9 cellular contexts compared by ENCODE assay signal in the genomic region with DNA sequence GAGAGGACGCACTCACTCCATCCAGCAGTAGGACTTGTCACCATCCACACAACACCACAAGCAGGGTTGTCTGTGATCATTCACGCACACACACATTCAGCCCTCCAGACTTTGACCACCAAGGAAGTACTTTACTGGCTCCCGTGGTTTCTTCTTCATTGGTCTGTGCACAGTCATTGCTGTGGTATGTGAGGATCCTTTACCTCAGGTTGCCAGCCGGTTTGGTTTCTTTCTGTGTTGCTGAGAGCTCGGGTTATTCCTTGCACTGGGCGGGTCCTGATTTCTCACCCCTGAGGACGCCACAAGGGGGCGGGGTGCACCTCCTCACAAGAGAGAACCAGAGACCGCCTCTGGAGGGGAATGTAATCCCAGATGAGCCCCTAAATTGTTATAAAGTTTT. TPM values are rescaled to one million over a fixed set of nuclear protein-coding genes. Genes with fewer than 3 reads are reported as not detected.
DNase-seq lines count a peak whose midpoint lies in the region; ATAC-seq, FAIRE-seq and TF ChIP-seq lines count a peak whose summit lies in the region.
"Had no signal": no experiment of that assay in that cellular context is flagged by ENCODE, and none has a peak within 500 bp of the region (broad histone marks: within the 10 kb centered on the region; RNA-seq: fewer than 3 reads in every experiment).

No MANE protein-coding gene starts in this region.

- H3K4me1 ChIP-seq in kidney (ENCODE audit: control insufficient read depth in 1 of 2, insufficient read depth in 1 of 2, low read depth in 1 of 2, low read length in 2 of 2) = no peaks in the 10 kb centered on the region

- peaks cover 0 to 6% of the 10 kb centered on the region in 2 donors for H3K36me3 ChIP-seq in kidney (ENCODE audit: control insufficient read depth in 1 of 2, insufficient read depth in 2 of 2, low read length in 2 of 2)

- no peak overlapping the region for H3K4me3 ChIP-seq in kidney (ENCODE audit: low read length in 2 of 2)

- no peak overlapping the region for H3K9ac ChIP-seq in kidney (ENCODE audit: low read length in 2 of 2)

- CTCF ChIA-PET in activated CD4-positive, alpha-beta memory T cell treated with anti-CD3 and anti-CD28 coated beads for 36 hours (lab: Charles Lee) = no interaction called here

- POLR2A ChIA-PET in activated CD4-positive, alpha-beta memory T cell treated with anti-CD3 and anti-CD28 coated beads for 36 hours (lab: Charles Lee) = no interaction called here

- no peak for TF ChIP-seq CTCF in kidney (IDR thresholded peaks at IDR 0.05; ENCODE audit: borderline replicate concordance, extremely low read depth, insufficient read depth)
- no peak for TF ChIP-seq CTCF in omental fat pad (IDR thresholded peaks at IDR 0.05)

- H3K27ac ChIP-seq in kidney (ENCODE audit: low read depth in 2 of 2, low read length in 2 of 2) = no peak overlapping the region

- peaks cover 4% of the 10 kb centered on the region for H3K4me1 Mint-ChIP-seq in activated CD4-positive, alpha-beta memory T cell treated with anti-CD3 and anti-CD28 coated beads for 36 hours (ENCODE audit: low read depth)

- H3K27ac Mint-ChIP-seq in activated CD4-positive, alpha-beta memory T cell treated with anti-CD3 and anti-CD28 coated beads for 36 hours = no peak overlapping the region

- FAIRE-seq in kidney (lab: Jason Lieb, UNC) (no peak), GM12892 (lab: Jason Lieb, UNC) (no peak)

- TF ChIP-seq POLR2A in GM12892 (IDR thresholded peaks at IDR 0.05; ENCODE audit: low read depth, low read length) = no peak

- no peak overlapping the region for H3K4me3 Mint-ChIP-seq in activated CD4-positive, alpha-beta memory T cell treated with anti-CD3 and anti-CD28 coated beads for 36 hours

- ATAC-seq in HG02759 (IDR thresholded peaks at IDR 0.05; ENCODE audit: unreplicated experiment) = no peak
- no peak for ATAC-seq in omental fat pad (ENCODE audit: low FRiP score)
- ATAC-seq in GM19397 (IDR thresholded peaks at IDR 0.05; ENCODE audit: unreplicated experiment) = no peak

- H3K36me3 Mint-ChIP-seq in activated CD4-positive, alpha-beta memory T cell treated with anti-CD3 and anti-CD28 coated beads for 36 hours = peaks cover 5% of the 10 kb centered on the region

- no peaks in the 10 kb centered on the region for H3K9me3 ChIP-seq in kidney (ENCODE audit: control insufficient read depth in 1 of 2, low read length in 2 of 2)

- intact Hi-C loops in activated CD4-positive, alpha-beta memory T cell treated with anti-CD3 and anti-CD28 coated beads for 36 hours (cut with micrococcal nuclease) = no loop called here
- intact Hi-C loops in kidney (cut with DNase I) = no loop called here

- H3K27me3 Mint-ChIP-seq in activated CD4-positive, alpha-beta memory T cell treated with anti-CD3 and anti-CD28 coated beads for 36 hours = no peaks in the 10 kb centered on the region

- peak; percentile 54 for DNase-seq in D341Med (ENCODE audit: low spot score)
- peak; percentile 16 for DNase-seq in HT-29 (ENCODE audit: low spot score)
- peak; percentile 33 for DNase-seq in activated CD4-positive, alpha-beta memory T cell treated with anti-CD3 and anti-CD28 coated beads for 36 hours
- DNase-seq in kidney = peak; percentile 51
- no peak for DNase-seq in GM12892 (ENCODE audit: insufficient read length)
- DNase-seq in omental fat pad (ENCODE audit: low spot score) = no peak
- DNase-seq: NCI-H1417 had no signal

- H3K9me3 Mint-ChIP-seq in activated CD4-positive, alpha-beta memory T cell treated with anti-CD3 and anti-CD28 coated beads for 36 hours = no peaks in the 10 kb centered on the region

RNA-seq across cellular contexts. Expression of gene SLC35A1, which starts 11.2 kb away (rescaled TPM):
- 13.4 and 14.1 TPM in 2 replicates for total RNA-seq in HT-29 (2014; rRNA removed; shearing (Covaris generic))
- 1 to 10 TPM; 7.8 to 9.5 TPM for total RNA-seq in activated CD4-positive, alpha-beta memory T cell treated with anti-CD3 and anti-CD28 coated beads for 36 hours
- total RNA-seq in kidney (20.4 TPM), omental fat pad (10 to 100 TPM; 12.0 to 20.0 (median 15.1) TPM)
- 18.1 TPM for polyA plus RNA-seq in kidney (ENCODE audit: insufficient read depth, low read depth, low replicate concordance)
- 8.6 TPM for polyA plus RNA-seq in GM12892 (2012; ENCODE audit: missing spikeins)

Comparison
In these comparisons a context has a peak if more than half of its experiments do, and no peak if none do; other contexts are left out.
1. DNase-seq: peak in D341Med (single experiment), HT-29 (single experiment), activated CD4-positive, alpha-beta memory T cell treated with anti-CD3 and anti-CD28 coated beads for 36 hours (single experiment) and kidney (single experiment); none in GM12892 (single experiment) and omental fat pad (single experiment).